In genomic region chr21:45306832-45307571, GRCh38 we compare ENCODE assay signal across 10 cellular contexts. TPM values are rescaled to one million over a fixed set of nuclear protein-coding genes. Genes with fewer than 3 reads are reported as not detected.
A peak's percentile ranks its signal among the peaks of the same experiment; 100 is the strongest.
DNase-seq lines count a peak whose midpoint lies in the region; ATAC-seq and TF ChIP-seq lines count a peak whose summit lies in the region.
"Had no signal": no experiment of that assay in that cellular context is flagged by ENCODE, and none has a peak within 500 bp of the region (broad histone marks: within the 10 kb centered on the region; RNA-seq: fewer than 3 reads in every experiment).

No MANE protein-coding gene starts in this region.

- TF ChIP-seq POLR2A in adrenal gland (IDR thresholded peaks at IDR 0.05): peak in 1 of 2 donors; percentile 26

- DNase-seq in AG08395 (ENCODE audit: low spot score) (peak; percentile 55), adrenal gland (peak; percentile 58 to 91 (median 70)), Right ventricle myocardium superior (peak; percentile 88), osteoblast (ENCODE audit: insufficient read length, low spot score, missing footprints) (peak; percentile 95), mesenteric fat pad (ENCODE audit: low spot score) (no peak), dermis blood vessel endothelial cell (no peak)
- DNase-seq in stimulated activated naive B cell treated with anti-CD40 and anti-IgM and Interleukin-4, amounts not matched to agents 10 μg/mL and 1 μg/mL and 100 μg/mL, for 72 hours: no peak
- DNase-seq: T-helper 2 cell had no signal

- H3K27ac ChIP-seq in adrenal gland (peak overlapping the region in 4 of 5 donors; percentile 37 to 95 (median 62)), osteoblast (ENCODE audit: low read depth, low read length) (peak overlapping the region; percentile 65)

- H4K20me1 ChIP-seq in osteoblast (ENCODE audit: insufficient read depth, low read length): no peaks in the 10 kb centered on the region

- H3K27me3 ChIP-seq in adrenal gland (no peaks in the 10 kb centered on the region), osteoblast (ENCODE audit: insufficient read depth, low read length) (no peaks in the 10 kb centered on the region)

- no peak overlapping the region for H2AFZ ChIP-seq in osteoblast (ENCODE audit: low read length)

- peak overlapping the region; percentile 78 for H3K4me2 ChIP-seq in osteoblast (ENCODE audit: insufficient read depth, low read length)

- intact Hi-C loops in adrenal gland (cut with DNase I): loop anchor here in 1 of 2 donors (5.0 kb wide), 1 partner anchor 135 kb away; no protein-coding TSS in a partner anchor
- intact Hi-C loops in Right ventricle myocardium superior (cut with DNase I): loop anchor here (10.0 kb wide), 1 partner anchor 48 kb away; no protein-coding TSS in a partner anchor

- H3K79me2 ChIP-seq in osteoblast (ENCODE audit: insufficient read depth, low read length): no peaks in the 10 kb centered on the region

- H3K4me3 Mint-ChIP-seq in stimulated activated naive B cell treated with anti-CD40 and anti-IgM and Interleukin-4, amounts not matched to agents 10 μg/mL and 1 μg/mL and 100 μg/mL, for 72 hours: no peak overlapping the region
- H3K4me3 Mint-ChIP-seq: B cell had no signal

- peaks cover 3 to 5% of the 10 kb centered on the region in 2 donors for H3K4me1 Mint-ChIP-seq in stimulated activated naive B cell treated with anti-CD40 and anti-IgM and Interleukin-4, amounts not matched to agents 10 μg/mL and 1 μg/mL and 100 μg/mL, for 72 hours
- H3K4me1 Mint-ChIP-seq: B cell had no signal

- H3K4me1 ChIP-seq in adrenal gland (replicated peaks in 1 of 2): peaks cover 5 to 31% of the 10 kb centered on the region in 2 donors
- peaks cover 30% of the 10 kb centered on the region for H3K4me1 ChIP-seq in osteoblast (ENCODE audit: insufficient read depth, low read length)

- no peaks in the 10 kb centered on the region for H3K9me3 ChIP-seq in adrenal gland (replicated peaks in 1 of 3)
- no peaks in the 10 kb centered on the region for H3K9me3 ChIP-seq in osteoblast (ENCODE audit: low read depth, low read length)

- H3K4me3 ChIP-seq in adrenal gland (no peak overlapping the region), osteoblast (ENCODE audit: insufficient read depth, low read length) (peak overlapping the region; percentile 48)

- H3K36me3 Mint-ChIP-seq in stimulated activated naive B cell treated with anti-CD40 and anti-IgM and Interleukin-4, amounts not matched to agents 10 μg/mL and 1 μg/mL and 100 μg/mL, for 72 hours: peaks cover 0 to 1% of the 10 kb centered on the region in 2 donors

- peaks cover 31 to 47% of the 10 kb centered on the region in 2 donors for H3K27me3 Mint-ChIP-seq in stimulated activated naive B cell treated with anti-CD40 and anti-IgM and Interleukin-4, amounts not matched to agents 10 μg/mL and 1 μg/mL and 100 μg/mL, for 72 hours

- TF ChIP-seq CTCF in adrenal gland (IDR thresholded peaks at IDR 0.05): no peak
- TF ChIP-seq CTCF in osteoblast (IDR thresholded peaks at IDR 0.05; ENCODE audit: extremely low read depth, low read depth, low read length): no peak

- WGBS in adrenal gland, 4 donors: 42 to 68% (median 65%) methylated on average over 13 to 33 of the region's 33 CpGs

- ATAC-seq in Right ventricle myocardium superior (ENCODE audit: poor library complexity) (peak; percentile 79), HG03571 (IDR thresholded peaks at IDR 0.05; ENCODE audit: unreplicated experiment) (no peak)
- no peak for ATAC-seq in stimulated activated naive B cell treated with anti-CD40 and anti-IgM and Interleukin-4, amounts not matched to agents 10 μg/mL and 1 μg/mL and 100 μg/mL, for 72 hours (replicated peaks)

- no peak overlapping the region for H3K27ac Mint-ChIP-seq in stimulated activated naive B cell treated with anti-CD40 and anti-IgM and Interleukin-4, amounts not matched to agents 10 μg/mL and 1 μg/mL and 100 μg/mL, for 72 hours
- H3K27ac Mint-ChIP-seq: B cell had no signal

- H3K9me3 Mint-ChIP-seq in stimulated activated naive B cell treated with anti-CD40 and anti-IgM and Interleukin-4, amounts not matched to agents 10 μg/mL and 1 μg/mL and 100 μg/mL, for 72 hours: peaks cover 0 to 4% of the 10 kb centered on the region in 2 donors

- H3K36me3 ChIP-seq in adrenal gland (replicated peaks in 1 of 2): no peaks in the 10 kb centered on the region
- H3K36me3 ChIP-seq in osteoblast (ENCODE audit: insufficient read depth, low read length): no peaks in the 10 kb centered on the region

RNA-seq across cellular contexts. Expression of gene POFUT2, which starts 19.3 kb away (rescaled TPM):
- total RNA-seq in adrenal gland (10 to 100 TPM; 13.1 to 41.1 (median 32.3) TPM), Right ventricle myocardium superior (15.3 TPM), osteoblast (35.8 and 39.2 TPM in 2 replicates), mesenteric fat pad (29.6 TPM), dermis blood vessel endothelial cell (19.4 and 31.0 TPM in 2 replicates)
- 10 to 100 TPM; 33.2 to 68.9 (median 47.6) TPM for polyA plus RNA-seq in adrenal gland

Comparison
In these comparisons a context has a peak if more than half of its experiments do, and no peak if none do; other contexts are left out.
1. DNase-seq: peak in AG08395 (single experiment), adrenal gland (7 of 7), Right ventricle myocardium superior (single experiment) and osteoblast (single experiment); none in mesenteric fat pad (single experiment), stimulated activated naive B cell treated with anti-CD40 and anti-IgM and Interleukin-4, amounts not matched to agents 10 μg/mL and 1 μg/mL and 100 μg/mL, for 72 hours (single experiment) and dermis blood vessel endothelial cell (single experiment).